Comparison of ENCODE assay signal across 10 cellular contexts in the genomic region with DNA sequence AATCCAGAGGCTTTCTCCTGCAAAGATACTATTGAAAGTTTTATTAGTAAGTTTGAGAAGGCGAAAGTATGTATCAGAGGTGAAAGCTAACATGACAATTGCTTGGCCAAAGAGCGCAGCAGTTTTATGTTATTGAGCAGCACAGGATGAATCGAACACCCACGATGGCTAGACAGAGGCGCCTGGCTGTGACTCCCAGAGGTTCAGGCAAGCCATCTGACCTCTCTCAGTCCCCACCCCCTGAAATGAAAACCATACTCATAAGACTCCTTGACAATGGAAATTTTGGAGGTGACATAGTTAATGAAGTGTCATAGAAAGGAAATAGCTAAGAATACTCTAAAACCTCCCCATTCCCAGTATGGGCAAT.
DNase-seq lines count a peak whose midpoint lies in the region; ATAC-seq lines count a peak whose summit lies in the region.
"Had no signal": no experiment of that assay in that cellular context is flagged by ENCODE, and none has a peak within 500 bp of the region (broad histone marks: within the 10 kb centered on the region; RNA-seq: fewer than 3 reads in every experiment).

No MANE protein-coding gene starts in this region.

- no peaks in the 10 kb centered on the region for H3K36me3 Mint-ChIP-seq in activated CD4-positive, alpha-beta T cell treated with anti-CD3 and anti-CD28 coated beads for 36 hours (ENCODE audit: low read depth)
- no peaks in the 10 kb centered on the region for H3K36me3 Mint-ChIP-seq in activated CD4-positive, alpha-beta T cell treated with anti-CD3 and anti-CD28 coated beads, Interleukin-2, amount 10 ng/mL, durations not matched to agents 24 days and 14 days (ENCODE audit: low read depth)
- H3K36me3 Mint-ChIP-seq in activated T-helper 17 cell treated with anti-CD3 and anti-CD28 coated beads, Interleukin-2, amount 50 U/mL, for 72 hours (ENCODE audit: low read depth) = no peaks in the 10 kb centered on the region
- H3K36me3 Mint-ChIP-seq in immature natural killer cell = peaks cover 0 to 3% (median 3%) of the 10 kb centered on the region in 3 donors
- no peaks in the 10 kb centered on the region for H3K36me3 Mint-ChIP-seq in stimulated activated naive B cell treated with anti-CD40 and anti-IgM and Interleukin-4, amounts not matched to agents 10 μg/mL and 1 μg/mL and 100 μg/mL, for 72 hours

- H3K27me3 Mint-ChIP-seq in activated CD4-positive, alpha-beta T cell treated with anti-CD3 and anti-CD28 coated beads for 36 hours = peaks cover 33% of the 10 kb centered on the region
- H3K27me3 Mint-ChIP-seq in activated CD4-positive, alpha-beta T cell treated with anti-CD3 and anti-CD28 coated beads, Interleukin-2, amount 10 ng/mL, durations not matched to agents 24 days and 14 days = peaks cover 53% of the 10 kb centered on the region
- H3K27me3 Mint-ChIP-seq in activated T-helper 17 cell treated with anti-CD3 and anti-CD28 coated beads, Interleukin-2, amount 50 U/mL, for 72 hours = peaks cover 42% of the 10 kb centered on the region
- peaks cover 5 to 17% (median 14%) of the 10 kb centered on the region in 3 donors for H3K27me3 Mint-ChIP-seq in immature natural killer cell (ENCODE audit: low read depth in 3 of 3)
- H3K27me3 Mint-ChIP-seq in stimulated activated naive B cell treated with anti-CD40 and anti-IgM and Interleukin-4, amounts not matched to agents 10 μg/mL and 1 μg/mL and 100 μg/mL, for 72 hours = peaks cover 10 to 16% of the 10 kb centered on the region in 2 donors

- H3K4me3 Mint-ChIP-seq in activated CD4-positive, alpha-beta T cell treated with anti-CD3 and anti-CD28 coated beads for 36 hours = no peak overlapping the region
- no peak overlapping the region for H3K4me3 Mint-ChIP-seq in activated CD4-positive, alpha-beta T cell treated with anti-CD3 and anti-CD28 coated beads, Interleukin-2, amount 10 ng/mL, durations not matched to agents 24 days and 14 days
- peak overlapping the region; percentile 17 for H3K4me3 Mint-ChIP-seq in activated T-helper 17 cell treated with anti-CD3 and anti-CD28 coated beads, Interleukin-2, amount 50 U/mL, for 72 hours
- peak overlapping the region in 4 of 5 donors; percentile 47 to 71 (median 58) for H3K4me3 Mint-ChIP-seq in immature natural killer cell
- H3K4me3 Mint-ChIP-seq in stimulated activated naive B cell treated with anti-CD40 and anti-IgM and Interleukin-4, amounts not matched to agents 10 μg/mL and 1 μg/mL and 100 μg/mL, for 72 hours = peak overlapping the region; percentile 78 to 84

- no peaks in the 10 kb centered on the region for H3K9me3 Mint-ChIP-seq in activated CD4-positive, alpha-beta T cell treated with anti-CD3 and anti-CD28 coated beads for 36 hours (ENCODE audit: low read depth)
- no peaks in the 10 kb centered on the region for H3K9me3 Mint-ChIP-seq in activated CD4-positive, alpha-beta T cell treated with anti-CD3 and anti-CD28 coated beads, Interleukin-2, amount 10 ng/mL, durations not matched to agents 24 days and 14 days
- no peaks in the 10 kb centered on the region for H3K9me3 Mint-ChIP-seq in activated T-helper 17 cell treated with anti-CD3 and anti-CD28 coated beads, Interleukin-2, amount 50 U/mL, for 72 hours
- no peaks in the 10 kb centered on the region for H3K9me3 Mint-ChIP-seq in immature natural killer cell
- no peaks in the 10 kb centered on the region for H3K9me3 Mint-ChIP-seq in stimulated activated naive B cell treated with anti-CD40 and anti-IgM and Interleukin-4, amounts not matched to agents 10 μg/mL and 1 μg/mL and 100 μg/mL, for 72 hours

- CTCF ChIA-PET in activated CD4-positive, alpha-beta T cell treated with anti-CD3 and anti-CD28 coated beads for 36 hours (lab: Charles Lee) = interaction anchor here (0.5 to 1.6 kb wide), 9 partner anchors 8 to 623 kb away, joined by 3 to 5 read pairs (median 3); no protein-coding TSS in a partner anchor

- ATAC-seq in activated CD4-positive, alpha-beta T cell treated with anti-CD3 and anti-CD28 coated beads for 36 hours = peak; percentile 37
- peak; percentile 61 for ATAC-seq in activated T-helper 17 cell treated with anti-CD3 and anti-CD28 coated beads, Interleukin-2, amount 50 U/mL, for 72 hours (replicated peaks)
- no peak for ATAC-seq in stimulated activated naive B cell treated with anti-CD40 and anti-IgM and Interleukin-4, amounts not matched to agents 10 μg/mL and 1 μg/mL and 100 μg/mL, for 72 hours (replicated peaks)
- ATAC-seq in GM19023 (IDR thresholded peaks at IDR 0.05; ENCODE audit: unreplicated experiment) (no peak), GM21367 (IDR thresholded peaks at IDR 0.05; ENCODE audit: unreplicated experiment) (no peak)

- intact Hi-C loops in activated CD4-positive, alpha-beta T cell treated with anti-CD3 and anti-CD28 coated beads for 36 hours (cut with DNase I, micrococcal nuclease) = loop anchor here (5.0 kb wide), 3 partner anchors 121 to 311 kb away; no protein-coding TSS in a partner anchor
- intact Hi-C loops in activated CD4-positive, alpha-beta T cell treated with anti-CD3 and anti-CD28 coated beads, Interleukin-2, amount 10 ng/mL, durations not matched to agents 24 days and 14 days (cut with micrococcal nuclease) = loop anchor here (5.0 to 10.0 kb wide), 2 partner anchors 421 to 629 kb away; no protein-coding TSS in a partner anchor

- POLR2A ChIA-PET in activated CD4-positive, alpha-beta T cell treated with anti-CD3 and anti-CD28 coated beads for 36 hours (lab: Charles Lee) = interaction anchor here (0.6 kb wide), 1 partner anchor 384 kb away, joined by 10 read pairs; no protein-coding TSS in a partner anchor

- peak; percentile 39 for DNase-seq in activated CD4-positive, alpha-beta T cell treated with anti-CD3 and anti-CD28 coated beads for 36 hours
- no peak for DNase-seq in activated CD4-positive, alpha-beta T cell treated with anti-CD3 and anti-CD28 coated beads, Interleukin-2, amount 10 ng/mL, durations not matched to agents 24 days and 14 days
- DNase-seq in immature natural killer cell (no peak), NCI-H510A (lab: John Stamatoyannopoulos, UW) (no peak)
- no peak for DNase-seq in stimulated activated naive B cell treated with anti-CD40 and anti-IgM and Interleukin-4, amounts not matched to agents 10 μg/mL and 1 μg/mL and 100 μg/mL, for 72 hours
- DNase-seq: DND-41, MM.1S had no signal

- H3K27ac Mint-ChIP-seq in activated CD4-positive, alpha-beta T cell treated with anti-CD3 and anti-CD28 coated beads for 36 hours = no peak overlapping the region
- no peak overlapping the region for H3K27ac Mint-ChIP-seq in activated CD4-positive, alpha-beta T cell treated with anti-CD3 and anti-CD28 coated beads, Interleukin-2, amount 10 ng/mL, durations not matched to agents 24 days and 14 days
- H3K27ac Mint-ChIP-seq in activated T-helper 17 cell treated with anti-CD3 and anti-CD28 coated beads, Interleukin-2, amount 50 U/mL, for 72 hours = no peak overlapping the region
- no peak overlapping the region for H3K27ac Mint-ChIP-seq in immature natural killer cell
- peak overlapping the region; percentile 59 for H3K27ac Mint-ChIP-seq in stimulated activated naive B cell treated with anti-CD40 and anti-IgM and Interleukin-4, amounts not matched to agents 10 μg/mL and 1 μg/mL and 100 μg/mL, for 72 hours

- H3K4me1 Mint-ChIP-seq in activated CD4-positive, alpha-beta T cell treated with anti-CD3 and anti-CD28 coated beads for 36 hours = peaks cover 13% of the 10 kb centered on the region
- peaks cover 7% of the 10 kb centered on the region for H3K4me1 Mint-ChIP-seq in activated CD4-positive, alpha-beta T cell treated with anti-CD3 and anti-CD28 coated beads, Interleukin-2, amount 10 ng/mL, durations not matched to agents 24 days and 14 days
- peaks cover 3% of the 10 kb centered on the region for H3K4me1 Mint-ChIP-seq in activated T-helper 17 cell treated with anti-CD3 and anti-CD28 coated beads, Interleukin-2, amount 50 U/mL, for 72 hours
- peaks cover 10 to 16% of the 10 kb centered on the region in 2 donors for H3K4me1 Mint-ChIP-seq in immature natural killer cell
- peaks cover 16 to 39% of the 10 kb centered on the region in 2 donors for H3K4me1 Mint-ChIP-seq in stimulated activated naive B cell treated with anti-CD40 and anti-IgM and Interleukin-4, amounts not matched to agents 10 μg/mL and 1 μg/mL and 100 μg/mL, for 72 hours

Comparison
In these comparisons a context has a peak if more than half of its experiments do, and no peak if none do; other contexts are left out.
1. ATAC-seq: peak in activated CD4-positive, alpha-beta T cell treated with anti-CD3 and anti-CD28 coated beads for 36 hours (single experiment) and activated T-helper 17 cell treated with anti-CD3 and anti-CD28 coated beads, Interleukin-2, amount 50 U/mL, for 72 hours (single experiment); none in stimulated activated naive B cell treated with anti-CD40 and anti-IgM and Interleukin-4, amounts not matched to agents 10 μg/mL and 1 μg/mL and 100 μg/mL, for 72 hours (0 of 2), GM19023 (single experiment) and GM21367 (single experiment).
2. H3K4me3 Mint-ChIP-seq: peak in activated T-helper 17 cell treated with anti-CD3 and anti-CD28 coated beads, Interleukin-2, amount 50 U/mL, for 72 hours (single experiment), immature natural killer cell (4 of 5) and stimulated activated naive B cell treated with anti-CD40 and anti-IgM and Interleukin-4, amounts not matched to agents 10 μg/mL and 1 μg/mL and 100 μg/mL, for 72 hours (2 of 2); none in activated CD4-positive, alpha-beta T cell treated with anti-CD3 and anti-CD28 coated beads for 36 hours (single experiment) and activated CD4-positive, alpha-beta T cell treated with anti-CD3 and anti-CD28 coated beads, Interleukin-2, amount 10 ng/mL, durations not matched to agents 24 days and 14 days (single experiment).